Comparison of ENCODE assay signal across 8 cellular contexts in the genomic region with DNA sequence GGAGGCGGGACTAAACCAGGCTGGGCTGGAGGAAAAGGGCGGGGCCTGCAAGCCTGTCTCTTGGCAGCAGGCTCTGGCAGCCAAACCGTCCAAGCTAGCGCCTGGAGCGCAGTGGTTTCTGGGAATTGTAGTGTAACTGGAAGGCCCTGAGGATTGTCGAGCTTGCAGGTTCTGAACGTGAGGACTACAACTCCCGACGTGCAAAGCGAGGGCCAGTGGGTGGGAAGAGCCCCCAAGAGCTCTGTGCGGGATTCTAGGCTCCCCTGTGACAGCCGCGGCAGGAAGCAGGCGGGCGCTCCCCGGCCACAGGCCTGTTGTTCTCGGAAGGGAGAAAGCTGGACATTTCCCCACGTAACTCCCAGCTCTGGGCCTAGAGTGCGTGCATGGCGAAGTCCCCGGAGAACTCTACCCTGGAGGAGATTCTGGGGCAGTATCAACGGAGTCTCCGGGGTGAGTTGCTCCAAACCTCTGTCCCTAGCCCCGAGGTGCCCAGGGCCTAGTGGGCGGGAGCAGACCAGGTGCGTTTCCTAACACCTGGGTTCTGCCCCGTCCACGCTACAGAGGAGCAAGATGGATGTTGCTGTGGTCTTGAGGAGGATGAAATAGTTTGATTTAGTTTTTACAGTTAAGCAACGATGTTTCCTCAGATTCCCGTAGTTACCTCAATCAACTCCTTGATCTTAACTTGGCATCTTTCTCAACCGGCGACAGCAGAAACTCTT. TPM values are rescaled to one million over a fixed set of nuclear protein-coding genes. Genes with fewer than 3 reads are reported as not detected.
DNase-seq lines count a peak whose midpoint lies in the region; ATAC-seq lines count a peak whose summit lies in the region.

A gene (plus strand): TSS at position 251 of the 722 bp plus-strand sequence. CDS start 133 bp downstream, at position 384.

- peak within 1 kb of the TSS; percentile 100 for H3K27ac Mint-ChIP-seq in dendritic cell treated with granulocyte-macrophage colony-stimulating factor and Interleukin-4, amounts not matched to agents 40 ng/mL and 50 ng/mL, for 4 days

- H3K4me1 Mint-ChIP-seq in dendritic cell treated with granulocyte-macrophage colony-stimulating factor and Interleukin-4, amounts not matched to agents 40 ng/mL and 50 ng/mL, for 4 days (ENCODE audit: low read depth), result peaks cover 32% of the 10 kb centered on the region

- H3K9me3 Mint-ChIP-seq in dendritic cell treated with granulocyte-macrophage colony-stimulating factor and Interleukin-4, amounts not matched to agents 40 ng/mL and 50 ng/mL, for 4 days, result no peaks in the 10 kb centered on the region

- peak within 1 kb of the TSS; percentile 87 for H3K4me3 Mint-ChIP-seq in dendritic cell treated with granulocyte-macrophage colony-stimulating factor and Interleukin-4, amounts not matched to agents 40 ng/mL and 50 ng/mL, for 4 days

- DNase-seq in C1 segment of cervical spinal cord (lab: John Stamatoyannopoulos, UW), result peak; percentile 84 to 99 (median 97)
- DNase-seq in NCI-H748 treated with DMSO at 0.1 percent for 48 hours (lab: John Stamatoyannopoulos, UW), result peak; percentile 88
- DNase-seq in activated CD4-positive, alpha-beta T cell treated with anti-CD3 and anti-CD28 coated beads, Interleukin-2, amount 50 U/mL, for 24 hours (ENCODE audit: low read depth in 1 of 2, low spot score in 1 of 2), result peak; percentile 80 to 95
- DNase-seq in left lobe of liver (ENCODE audit: low spot score), result peak; percentile 98
- peak; percentile 90 for DNase-seq in stimulated activated CD4-positive, alpha-beta T cell treated with anti-CD3 and anti-CD28 coated beads, Interleukin-2, amount 100 ng/mL, for 4 hours (ENCODE audit: low read depth)

- H3K27me3 Mint-ChIP-seq in dendritic cell treated with granulocyte-macrophage colony-stimulating factor and Interleukin-4, amounts not matched to agents 40 ng/mL and 50 ng/mL, for 4 days, result no peaks in the 10 kb centered on the region

- H3K36me3 Mint-ChIP-seq in dendritic cell treated with granulocyte-macrophage colony-stimulating factor and Interleukin-4, amounts not matched to agents 40 ng/mL and 50 ng/mL, for 4 days (ENCODE audit: low read depth), result peaks cover 46% of the 10 kb centered on the region

- ATAC-seq in GM19372 (IDR thresholded peaks at IDR 0.05; ENCODE audit: low read depth, unreplicated experiment), result peak; percentile 68
- ATAC-seq in HG03558 (IDR thresholded peaks at IDR 0.05; ENCODE audit: extremely low read depth, unreplicated experiment), result peak; percentile 71
- peak; percentile 87 for ATAC-seq in left lobe of liver

- intact Hi-C loops in dendritic cell treated with granulocyte-macrophage colony-stimulating factor and Interleukin-4, amounts not matched to agents 40 ng/mL and 50 ng/mL, for 4 days (cut with micrococcal nuclease), result loop anchor here (1.0 to 10.0 kb wide), 4 partner anchors 8 to 59 kb away; no protein-coding TSS in a partner anchor

RNA-seq across cellular contexts. Expression of the gene that starts here (rescaled TPM):
- 15.2 TPM for total RNA-seq in left lobe of liver

Comparison
In these comparisons a context has a peak if more than half of its experiments do, and no peak if none do; other contexts are left out.
1. Peak in every context shown above with its lines: DNase-seq and ATAC-seq.